8 cellular contexts compared by ENCODE assay signal in genomic region chr12:26121841-26122680, GRCh38. TPM values are rescaled to one million over a fixed set of nuclear protein-coding genes. Genes with fewer than 3 reads are reported as not detected.
DNase-seq lines count a peak whose midpoint lies in the region; ATAC-seq and TF ChIP-seq lines count a peak whose summit lies in the region.

No MANE protein-coding gene starts in this region.

- H3K27ac ChIP-seq in trophoblast cell (ENCODE audit: low read depth, low read length): no peak overlapping the region

- peak overlapping the region; percentile 64 for H3K9ac ChIP-seq in trophoblast cell (ENCODE audit: low read length)

- peak overlapping the region; percentile 69 for H3K4me3 ChIP-seq in AG04449 (ENCODE audit: low read depth, low read length)
- H3K4me3 ChIP-seq in trophoblast cell (ENCODE audit: low read depth, low read length): peak overlapping the region; percentile 72

- peak overlapping the region; percentile 42 for H2AFZ ChIP-seq in trophoblast cell (ENCODE audit: insufficient read depth, low read length, poor library complexity)

- no peak overlapping the region for H2AK5ac ChIP-seq in trophoblast cell (ENCODE audit: low read length)

- CTCF ChIA-PET in AG04449 (lab: Yijun Ruan, JAX): interaction anchor here (0.7 to 8.3 kb wide), 26 partner anchors 10 to 711 kb away, joined by 3 to 90 read pairs (median 4); partner anchors contain the start of gene ITPR2

- no peaks in the 10 kb centered on the region for H3K79me1 ChIP-seq in trophoblast cell (ENCODE audit: low read length)

- no peaks in the 10 kb centered on the region for H3K36me3 Mint-ChIP-seq in activated T-helper 17 cell treated with anti-CD3 and anti-CD28 coated beads, Interleukin-2, amount 50 U/mL, for 72 hours (ENCODE audit: low read depth)

- no peaks in the 10 kb centered on the region for H3K79me2 ChIP-seq in trophoblast cell (ENCODE audit: control insufficient read depth, insufficient read depth, low read length, poor library complexity)

- H3K4me1 ChIP-seq in trophoblast cell (ENCODE audit: control insufficient read depth in 1 of 2, insufficient read depth in 2 of 2, low read length in 2 of 2): peaks cover 12 to 13% of the 10 kb centered on the region in 2 experiments

- peaks cover 19% of the 10 kb centered on the region for H3K4me1 Mint-ChIP-seq in activated T-helper 17 cell treated with anti-CD3 and anti-CD28 coated beads, Interleukin-2, amount 50 U/mL, for 72 hours

- ATAC-seq in GM18511 (IDR thresholded peaks at IDR 0.05; ENCODE audit: unreplicated experiment) (peak; percentile 20), HG02938 (IDR thresholded peaks at IDR 0.05; ENCODE audit: unreplicated experiment) (no peak)
- peak; percentile 41 for ATAC-seq in activated T-helper 17 cell treated with anti-CD3 and anti-CD28 coated beads, Interleukin-2, amount 50 U/mL, for 72 hours (replicated peaks)

- peak overlapping the region; percentile 75 for H3K4me3 Mint-ChIP-seq in activated T-helper 17 cell treated with anti-CD3 and anti-CD28 coated beads, Interleukin-2, amount 50 U/mL, for 72 hours

- no peak overlapping the region for H2BK5ac ChIP-seq in trophoblast cell (ENCODE audit: low read depth, low read length, poor library complexity)

- no peak overlapping the region for H3K23ac ChIP-seq in trophoblast cell (ENCODE audit: low read length)

- no peaks in the 10 kb centered on the region for H3K9me3 Mint-ChIP-seq in activated T-helper 17 cell treated with anti-CD3 and anti-CD28 coated beads, Interleukin-2, amount 50 U/mL, for 72 hours

- H3K36me3 ChIP-seq in trophoblast cell (ENCODE audit: control insufficient read depth in 1 of 2, insufficient read depth in 2 of 2, low read length in 2 of 2): no peaks in the 10 kb centered on the region

- H3K27me3 ChIP-seq in trophoblast cell (ENCODE audit: insufficient read depth, low read length): peaks cover 31% of the 10 kb centered on the region

- H2BK120ac ChIP-seq in trophoblast cell (ENCODE audit: insufficient read depth, low read length, poor library complexity): no peak overlapping the region

- peaks cover 1% of the 10 kb centered on the region for H3K9me3 ChIP-seq in trophoblast cell (ENCODE audit: insufficient read depth, low read depth, low read length)

- no peak overlapping the region for H3K18ac ChIP-seq in trophoblast cell (ENCODE audit: low read length)

- H3K14ac ChIP-seq in trophoblast cell (ENCODE audit: low read length): no peak overlapping the region

- no peak overlapping the region for H2BK12ac ChIP-seq in trophoblast cell (ENCODE audit: low read length)

- intact Hi-C loops in head of caudate nucleus (cut with DNase I): loop anchor here (2.0 to 10.0 kb wide), 4 partner anchors 73 to 343 kb away; partner anchors contain the start of gene SSPN

- DNase-seq in AG04449 (ENCODE audit: low read depth, low spot score) (no peak), NAMALWA (ENCODE audit: low spot score) (peak; percentile 37), head of caudate nucleus (peak in 24 of 42 donors; percentile 12 to 67 (median 41)), trophoblast cell (peak in 1 of 2 donors; percentile 46)
- no peak for DNase-seq in effector CD8-positive, alpha-beta T cell (lab: John Stamatoyannopoulos, UW)

- H4K12ac ChIP-seq in trophoblast cell (ENCODE audit: low read depth, low read length): no peak overlapping the region

- H3K4ac ChIP-seq in trophoblast cell (ENCODE audit: low read depth, low read length): no peak overlapping the region

- no CpG with 5 or more reads among the region's 94 CpGs for WGBS in trophoblast cell (ENCODE audit: extremely low coverage, insufficient coverage, insufficient read length)

- TF ChIP-seq CTCF in AG04449 (IDR thresholded peaks at IDR 0.05; ENCODE audit: insufficient read depth, low read length, missing control alignments): no peak

- POLR2A ChIA-PET in AG04449 (lab: Yijun Ruan, JAX): interaction anchor here (0.6 to 2.2 kb wide), 5 partner anchors 32 to 305 kb away, joined by 3 to 8 read pairs (median 3); no protein-coding TSS in a partner anchor

- H3K27me3 Mint-ChIP-seq in activated T-helper 17 cell treated with anti-CD3 and anti-CD28 coated beads, Interleukin-2, amount 50 U/mL, for 72 hours: peaks cover 68% of the 10 kb centered on the region

- no peak overlapping the region for H4K8ac ChIP-seq in trophoblast cell (ENCODE audit: low read depth, low read length)

- H3K4me2 ChIP-seq in trophoblast cell (ENCODE audit: low read length): peak overlapping the region; percentile 97

- no peak overlapping the region for H4K91ac ChIP-seq in trophoblast cell (ENCODE audit: low read depth, low read length)

- no peak overlapping the region for H3K27ac Mint-ChIP-seq in activated T-helper 17 cell treated with anti-CD3 and anti-CD28 coated beads, Interleukin-2, amount 50 U/mL, for 72 hours

RNA-seq across cellular contexts. Expression of gene BHLHE41, which starts 2.8 kb away (rescaled TPM):
- total RNA-seq in activated T-helper 17 cell treated with anti-CD3 and anti-CD28 coated beads, Interleukin-2, amount 50 U/mL, for 72 hours: not detected
- polyA plus RNA-seq in trophoblast cell (2013): 2.4 and 2.5 TPM in 2 replicates

Comparison
In these comparisons a context has a peak if more than half of its experiments do, and no peak if none do; other contexts are left out.
1. DNase-seq: peak in NAMALWA (single experiment) and head of caudate nucleus (24 of 42); none in AG04449 (single experiment) and effector CD8-positive, alpha-beta T cell (single experiment).